8 cellular contexts compared by ENCODE assay signal in the genomic region with DNA sequence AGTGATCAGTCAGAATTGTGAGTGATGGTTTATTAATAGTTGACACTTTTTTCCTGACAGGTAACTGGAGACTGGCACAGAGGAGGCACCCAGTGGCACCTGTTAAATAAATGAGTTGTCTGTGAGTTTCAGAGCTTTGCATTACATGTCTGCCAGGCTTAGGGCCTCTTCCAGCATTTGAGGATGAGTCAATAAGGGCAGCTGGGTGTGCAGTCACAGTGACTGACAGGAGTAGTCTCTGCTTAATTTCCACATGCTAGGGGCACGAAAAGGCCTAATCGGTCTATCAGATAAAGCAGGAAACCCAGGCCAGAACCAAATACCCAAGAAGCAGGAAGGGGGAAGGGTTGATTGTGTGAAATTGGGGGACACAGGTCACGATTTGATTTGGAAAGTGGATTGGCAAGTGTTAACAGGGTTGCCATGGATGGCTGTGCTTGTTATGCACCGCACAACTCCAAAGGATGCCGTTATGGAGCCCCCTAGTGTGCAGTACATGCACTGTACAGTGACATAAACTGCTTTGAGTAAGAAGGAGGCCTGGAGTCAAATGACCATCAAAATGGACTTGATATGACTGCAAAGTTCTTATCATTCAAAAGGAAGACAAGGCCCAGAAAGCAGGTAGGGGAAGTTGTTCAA.
DNase-seq lines count a peak whose midpoint lies in the region; ATAC-seq lines count a peak whose summit lies in the region.

No MANE protein-coding gene starts in this region.

- no peaks in the 10 kb centered on the region for H3K36me3 Mint-ChIP-seq in stimulated activated naive CD8-positive, alpha-beta T cell treated with anti-CD3 and anti-CD28 coated beads, Interleukin-15, Interleukin-2, amounts not matched to agents 100 ng/mL and 50 ng/mL, for 24 hours (ENCODE audit: low read depth)

- peaks cover 33% of the 10 kb centered on the region for H3K4me1 Mint-ChIP-seq in stimulated activated naive CD8-positive, alpha-beta T cell treated with anti-CD3 and anti-CD28 coated beads, Interleukin-15, Interleukin-2, amounts not matched to agents 100 ng/mL and 50 ng/mL, for 24 hours (ENCODE audit: low read depth)

- H3K9me3 Mint-ChIP-seq in stimulated activated naive CD8-positive, alpha-beta T cell treated with anti-CD3 and anti-CD28 coated beads, Interleukin-15, Interleukin-2, amounts not matched to agents 100 ng/mL and 50 ng/mL, for 24 hours, result no peaks in the 10 kb centered on the region

- H3K4me3 Mint-ChIP-seq in stimulated activated naive CD8-positive, alpha-beta T cell treated with anti-CD3 and anti-CD28 coated beads, Interleukin-15, Interleukin-2, amounts not matched to agents 100 ng/mL and 50 ng/mL, for 24 hours, result no peak overlapping the region

- H3K27ac Mint-ChIP-seq in stimulated activated naive CD8-positive, alpha-beta T cell treated with anti-CD3 and anti-CD28 coated beads, Interleukin-15, Interleukin-2, amounts not matched to agents 100 ng/mL and 50 ng/mL, for 24 hours, result peak overlapping the region; percentile 11

- peak; percentile 89 for ATAC-seq in HG02870 (IDR thresholded peaks at IDR 0.05; ENCODE audit: unreplicated experiment)

- DNase-seq in NCI-H2227 (lab: John Stamatoyannopoulos, UW; ENCODE audit: unreplicated experiment) (peak; percentile 17), NCI-H2227 treated with DMSO at 0.1 percent for 48 hours (lab: John Stamatoyannopoulos, UW) (no peak), NCI-H345 (lab: John Stamatoyannopoulos, UW) (peak; percentile 79), midbrain (lab: John Stamatoyannopoulos, UW) (peak; percentile 26)
- DNase-seq in activated CD4-positive, alpha-beta T cell treated with anti-CD3 and anti-CD28 coated beads for 48 hours, result peak; percentile 64
- peak; percentile 25 for DNase-seq in effector CD8-positive, alpha-beta T cell (lab: John Stamatoyannopoulos, UW)

- H3K27me3 Mint-ChIP-seq in stimulated activated naive CD8-positive, alpha-beta T cell treated with anti-CD3 and anti-CD28 coated beads, Interleukin-15, Interleukin-2, amounts not matched to agents 100 ng/mL and 50 ng/mL, for 24 hours, result peaks cover 5% of the 10 kb centered on the region
